Comparison of ENCODE assay signal across 8 cellular contexts in the genomic region with DNA sequence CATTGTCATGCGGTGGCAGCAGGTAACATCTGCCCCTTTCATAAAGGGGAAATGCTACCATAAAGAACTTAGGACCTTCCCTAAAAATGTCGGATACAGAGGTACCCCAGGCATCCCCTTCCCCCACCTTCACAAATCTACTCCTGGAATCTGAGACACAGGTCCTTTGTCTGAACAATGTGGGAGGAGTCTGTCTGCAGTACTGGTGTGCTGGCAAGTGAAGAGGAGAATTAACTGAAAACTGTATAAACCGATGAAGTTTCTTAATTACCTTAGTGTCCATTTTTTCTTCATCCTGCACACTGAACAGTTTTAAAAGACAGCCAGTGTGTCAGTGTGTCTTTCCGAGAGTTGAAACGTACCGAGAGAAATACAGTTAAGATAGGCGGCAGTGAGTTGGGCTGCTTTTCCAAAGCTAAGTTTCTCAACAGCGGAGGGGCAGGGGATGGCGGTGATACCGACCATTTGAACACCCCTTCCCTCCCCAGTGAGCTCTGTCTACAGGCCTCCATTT. TPM values are rescaled to one million over a fixed set of nuclear protein-coding genes. Genes with fewer than 3 reads are reported as not detected.
DNase-seq lines count a peak whose midpoint lies in the region; ATAC-seq and TF ChIP-seq lines count a peak whose summit lies in the region.

No MANE protein-coding gene starts in this region.

- H3K4me1 Mint-ChIP-seq in activated naive CD8-positive, alpha-beta T cell treated with anti-CD3 and anti-CD28 coated beads for 36 hours = peaks cover 38% of the 10 kb centered on the region

- H3K27me3 Mint-ChIP-seq in activated naive CD8-positive, alpha-beta T cell treated with anti-CD3 and anti-CD28 coated beads for 36 hours = no peaks in the 10 kb centered on the region

- H3K4me1 ChIP-seq in KMS-11 (ENCODE audit: low read depth, poor library complexity, severe bottlenecking) = peaks cover 43% of the 10 kb centered on the region

- H3K36me3 ChIP-seq in KMS-11 (ENCODE audit: insufficient read depth) = no peaks in the 10 kb centered on the region

- H3K27me3 ChIP-seq in KMS-11 (ENCODE audit: insufficient read depth, low read depth) = no peaks in the 10 kb centered on the region

- H3K4me3 ChIP-seq in KMS-11 (IDR thresholded peaks at IDR 0.05; ENCODE audit: insufficient read depth, low read depth, low read length) = peak overlapping the region; percentile 76

- H2AFZ ChIP-seq in KMS-11 (ENCODE audit: low read depth) = no peak overlapping the region

- H3K4me2 ChIP-seq in KMS-11 = peak overlapping the region; percentile 87

- H3K9ac ChIP-seq in KMS-11 = peak overlapping the region; percentile 87

- H4K20me1 ChIP-seq in KMS-11 (ENCODE audit: insufficient read depth) = peaks cover 41% of the 10 kb centered on the region

- TF ChIP-seq CTCF in KMS-11 (conservative IDR thresholded peaks at IDR 0.05; ENCODE audit: low read depth, low read length) = no peak

- peak overlapping the region; percentile 95 for H3K27ac Mint-ChIP-seq in activated naive CD8-positive, alpha-beta T cell treated with anti-CD3 and anti-CD28 coated beads for 36 hours

- H3K79me2 ChIP-seq in KMS-11 (ENCODE audit: insufficient read depth, low read depth) = peaks cover 61% of the 10 kb centered on the region

- ATAC-seq in GM21825 (IDR thresholded peaks at IDR 0.05; ENCODE audit: unreplicated experiment) (no peak), HG03025 (IDR thresholded peaks at IDR 0.05; ENCODE audit: low FRiP score, unreplicated experiment) (no peak)

- DNase-seq in DMS53 treated with DMSO at 0.1 percent for 48 hours (lab: John Stamatoyannopoulos, UW; ENCODE audit: unreplicated experiment) = peak; percentile 37
- DNase-seq in OCI-M1 (lab: John Stamatoyannopoulos, UW) = peak; percentile 77
- peak; percentile 19 for DNase-seq in activated naive CD8-positive, alpha-beta T cell treated with anti-CD3 and anti-CD28 coated beads for 36 hours
- DNase-seq in iPS DF 4.7 (ENCODE audit: extremely low read depth, low spot score) = peak; percentile 68
- peak; percentile 77 for DNase-seq in retina

- peak overlapping the region; percentile 97 for H3K4me3 Mint-ChIP-seq in activated naive CD8-positive, alpha-beta T cell treated with anti-CD3 and anti-CD28 coated beads for 36 hours

- H3K36me3 Mint-ChIP-seq in activated naive CD8-positive, alpha-beta T cell treated with anti-CD3 and anti-CD28 coated beads for 36 hours = peaks cover 39% of the 10 kb centered on the region

- peak overlapping the region; percentile 82 for H3K27ac ChIP-seq in KMS-11

- H3K9me3 Mint-ChIP-seq in activated naive CD8-positive, alpha-beta T cell treated with anti-CD3 and anti-CD28 coated beads for 36 hours = peaks cover 4% of the 10 kb centered on the region

RNA-seq across cellular contexts. Expression of gene MEX3C, which starts 1.8 kb away (rescaled TPM):
- total RNA-seq in activated naive CD8-positive, alpha-beta T cell treated with anti-CD3 and anti-CD28 coated beads for 36 hours = 10 to 100 TPM; 66.9 to 68.5 TPM

Comparison
In these comparisons a context has a peak if more than half of its experiments do, and no peak if none do; other contexts are left out.
1. DNase-seq: peak in every context shown above with its lines; median percentile 77 in OCI-M1; 77 in retina; 68 in iPS DF 4.7; 37 in DMS53 treated with DMSO at 0.1 percent for 48 hours; 19 in activated naive CD8-positive, alpha-beta T cell treated with anti-CD3 and anti-CD28 coated beads for 36 hours.